Comparison of ENCODE assay signal across 8 cellular contexts in the genomic region with DNA sequence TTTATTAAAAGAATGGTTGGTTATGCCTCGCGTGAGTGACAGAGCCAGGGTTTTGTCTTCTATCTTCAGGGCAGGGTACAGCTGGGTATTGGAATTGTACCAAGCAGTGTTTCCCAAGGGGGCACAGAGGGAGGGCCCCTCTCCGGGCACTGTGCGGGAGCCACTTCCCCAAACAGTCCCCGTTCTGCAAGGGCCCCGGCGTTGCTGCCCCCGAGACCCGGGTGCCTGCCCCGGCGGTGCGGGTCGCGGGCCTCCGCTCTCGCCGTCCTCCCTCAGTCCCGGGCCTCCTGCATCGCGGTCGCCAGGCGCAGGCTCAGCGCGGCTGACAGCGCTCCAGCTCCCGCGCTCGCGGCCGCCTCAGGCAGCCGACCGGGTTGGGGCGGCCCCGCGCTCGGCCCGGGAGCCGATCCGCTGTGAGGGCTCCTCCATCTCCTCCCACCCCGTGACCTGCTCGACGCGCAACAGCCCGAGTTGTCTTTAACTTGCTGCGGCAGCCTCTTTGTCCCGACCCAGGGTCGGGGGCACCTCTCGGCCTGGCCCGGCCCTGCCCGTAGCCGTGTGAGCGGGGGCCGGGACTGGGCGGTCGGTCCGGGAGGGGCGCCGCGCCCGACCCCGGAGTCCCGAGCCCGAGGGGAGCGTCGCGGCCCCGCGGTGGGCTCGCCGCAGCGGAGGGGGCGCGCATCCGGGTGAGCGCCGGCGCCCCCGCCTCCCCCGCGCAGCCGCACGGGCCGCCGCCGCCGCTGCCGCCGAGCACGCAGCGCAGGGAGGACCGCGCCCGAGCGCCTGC. TPM values are rescaled to one million over a fixed set of nuclear protein-coding genes. Genes with fewer than 3 reads are reported as not detected.
DNase-seq lines count a peak whose midpoint lies in the region; ATAC-seq, FAIRE-seq and TF ChIP-seq lines count a peak whose summit lies in the region.

No MANE protein-coding gene starts in this region.

- H3K79me2 ChIP-seq in endothelial cell of umbilical vein (ENCODE audit: control insufficient read depth, insufficient read depth, low read length), result peaks cover 47% of the 10 kb centered on the region

- no peaks in the 10 kb centered on the region for H3K9me1 ChIP-seq in endothelial cell of umbilical vein (replicated peaks; ENCODE audit: control insufficient read depth, extremely low read depth, insufficient read depth, low read length)

- DNase-seq in SIG-M5 treated with dmso at 0.1 percent for 504 hours (lab: John Stamatoyannopoulos, UW; ENCODE audit: unreplicated experiment) (peak; percentile 57), SIG-M5 (lab: John Stamatoyannopoulos, UW) (no peak), NCI-H345 treated with DMSO at 0.1 percent for 48 hours (lab: John Stamatoyannopoulos, UW; ENCODE audit: unreplicated experiment) (peak; percentile 8), endothelial cell of umbilical vein (ENCODE audit: low read depth, low spot score) (peak; percentile 58)
- peak; percentile 21 for DNase-seq in activated CD8-positive, alpha-beta memory T cell treated with anti-CD3 and anti-CD28 coated beads, Interleukin-2, amount 50 U/mL, for 1 hour (ENCODE audit: extremely low read depth)
- DNase-seq in stimulated activated CD8-positive, alpha-beta memory T cell treated with anti-CD3 and anti-CD28 coated beads, Interleukin-4, amount 100 ng/mL, for 48 hours, result peak; percentile 62

- H3K36me3 ChIP-seq in endothelial cell of umbilical vein (ENCODE audit: control insufficient read depth in 2 of 2, extremely low read depth in 1 of 2, insufficient read depth in 2 of 2, low read length in 2 of 2), result no peaks in the 10 kb centered on the region

- no peaks in the 10 kb centered on the region for H3K27me3 ChIP-seq in endothelial cell of umbilical vein (ENCODE audit: control insufficient read depth in 2 of 2, insufficient read depth in 2 of 2, low read length in 2 of 2)
- H3K27me3 ChIP-seq in mononuclear cell (ENCODE audit: insufficient read depth, low read length), result peaks cover 2% of the 10 kb centered on the region

- TF ChIP-seq POLR2A in endothelial cell of umbilical vein (IDR thresholded peaks at IDR 0.05; ENCODE audit: low read depth, low read length), result no peak

- CTCF ChIA-PET in endothelial cell of umbilical vein (lab: Charles Lee), result no interaction called here

- POLR2A ChIA-PET in endothelial cell of umbilical vein (lab: Charles Lee), result no interaction called here

- peak overlapping the region; percentile 82 for H2AFZ ChIP-seq in endothelial cell of umbilical vein (ENCODE audit: low read depth, low read length)

- BruUV-seq in endothelial cell of umbilical vein (replicated peaks; lab: Mats Ljungman, UMichigan), result TSS peak; percentile 72

- H3K4me2 ChIP-seq in endothelial cell of umbilical vein (ENCODE audit: insufficient read depth, low read length), result peak overlapping the region; percentile 74

- no peaks in the 10 kb centered on the region for H3K9me3 ChIP-seq in endothelial cell of umbilical vein (replicated peaks; ENCODE audit: control insufficient read depth, insufficient read depth, low read length)
- no peaks in the 10 kb centered on the region for H3K9me3 ChIP-seq in mononuclear cell (ENCODE audit: low read depth, low read length)

- no peak for TF ChIP-seq CTCF in endothelial cell of umbilical vein (IDR thresholded peaks at IDR 0.05; ENCODE audit: extremely low read depth in 1 of 2, insufficient read depth in 1 of 2, low read depth in 1 of 2, low read length in 2 of 2)

- no peak for FAIRE-seq in endothelial cell of umbilical vein (lab: Jason Lieb, UNC)

- peaks cover 9% of the 10 kb centered on the region for H4K20me1 ChIP-seq in endothelial cell of umbilical vein (replicated peaks; ENCODE audit: control insufficient read depth, extremely low read depth, insufficient read depth, low read length)

- intact Hi-C loops in endothelial cell of umbilical vein (cut with micrococcal nuclease), result loop anchor here (5.0 to 10.0 kb wide), 3 partner anchors 194 to 394 kb away; partner anchors contain the start of gene RMP24

- peak overlapping the region; percentile 67 to 70 (median 67) for H3K4me3 ChIP-seq in endothelial cell of umbilical vein (replicated peaks in 1 of 3; ENCODE audit: insufficient read depth in 1 of 3, low read depth in 1 of 3, low read length in 3 of 3)
- H3K4me3 ChIP-seq in mononuclear cell (ENCODE audit: low read length), result peak overlapping the region; percentile 57

- H3K4me1 ChIP-seq in endothelial cell of umbilical vein (ENCODE audit: control insufficient read depth, extremely low read depth, insufficient read depth, low read length), result peaks cover 11% of the 10 kb centered on the region
- H3K4me1 ChIP-seq in mononuclear cell (ENCODE audit: insufficient read depth, low read length), result peaks cover 21% of the 10 kb centered on the region

- dilution Hi-C loops in endothelial cell of umbilical vein (cut with MboI; ENCODE audit: extremely low pct_ligation_motif_present, low sequenced_read_pairs), result no loop called here

- H3K9ac ChIP-seq in endothelial cell of umbilical vein (replicated peaks; ENCODE audit: extremely low read depth, insufficient read depth, low read length), result peak overlapping the region; percentile 92

- peak; percentile 45 for ATAC-seq in HG02870 (IDR thresholded peaks at IDR 0.05; ENCODE audit: unreplicated experiment)

- H3K27ac ChIP-seq in endothelial cell of umbilical vein (ENCODE audit: insufficient read depth, low read depth, low read length), result peak overlapping the region; percentile 84

TF ChIP-seq in endothelial cell of umbilical vein, 7 proteins besides CTCF, POLR2A, EP300 and RAD21:
- TF ChIP-seq, protein P1, sequence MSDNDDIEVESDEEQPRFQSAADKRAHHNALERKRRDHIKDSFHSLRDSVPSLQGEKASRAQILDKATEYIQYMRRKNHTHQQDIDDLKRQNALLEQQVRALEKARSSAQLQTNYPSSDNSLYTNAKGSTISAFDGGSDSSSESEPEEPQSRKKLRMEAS (IDR thresholded peaks at IDR 0.05; ENCODE audit: insufficient read depth, insufficient read length), result no peak

RNA-seq across cellular contexts. Expression of gene GALNT1, which starts 0.6 kb away (rescaled TPM):
- total RNA-seq in endothelial cell of umbilical vein (337 and 360 TPM in 2 replicates), mononuclear cell (50.4 TPM)
- polyA plus RNA-seq in endothelial cell of umbilical vein, result 67.7 and 89.9 TPM in 2 replicates
- polyA plus RNA-seq in endothelial cell of umbilical vein (2011; cell fraction: cytosol; rRNA removed), result 139 and 144 TPM in 2 replicates
- polyA plus RNA-seq in endothelial cell of umbilical vein (2011; cell fraction: nucleus; rRNA removed), result 61.6 and 91.9 TPM in 2 replicates
- polyA plus RNA-seq in endothelial cell of umbilical vein (2012), result 237 and 304 TPM in 2 replicates
- polyA minus RNA-seq in endothelial cell of umbilical vein, result 254 and 269 TPM in 2 replicates
- 19.5 TPM for polyA minus RNA-seq in endothelial cell of umbilical vein (2011; cell fraction: cytosol; rRNA and poly(A)+ RNA removed)
- 119 and 168 TPM in 2 replicates for polyA minus RNA-seq in endothelial cell of umbilical vein (2011; cell fraction: nucleus; rRNA and poly(A)+ RNA removed)
